Comparison of ENCODE assay signal across 20 cellular contexts in the genomic region with DNA sequence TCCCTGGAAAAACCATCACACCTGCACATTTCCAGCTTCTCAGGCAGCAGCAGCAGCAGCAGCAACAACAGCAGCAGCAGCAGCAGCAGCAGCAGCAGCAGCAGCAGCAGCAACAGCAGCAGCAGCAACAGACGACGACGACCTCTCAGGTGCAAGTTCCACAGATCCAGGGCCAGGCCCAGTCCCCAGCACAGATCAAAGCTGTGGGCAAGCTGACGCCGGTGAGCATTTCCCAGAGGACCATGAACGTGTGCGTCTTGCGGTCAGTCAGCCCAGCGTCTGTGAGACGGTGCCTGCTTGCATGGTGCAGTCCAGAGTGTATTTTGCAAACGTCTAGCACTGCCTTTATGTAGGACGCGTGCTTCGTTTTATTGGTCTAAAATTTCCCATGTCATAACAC.
"Had no signal": no experiment of that assay in that cellular context is flagged by ENCODE, and none has a peak within 500 bp of the region (broad histone marks: within the 10 kb centered on the region; RNA-seq: fewer than 3 reads in every experiment).

No MANE protein-coding gene starts in this region.

- H3K4me3 ChIP-seq: esophagus muscularis mucosa, gastrocnemius medialis, heart right ventricle, mucosa of descending colon, ovary, smooth muscle cell, suprapubic skin, thyroid gland, upper lobe of left lung, uterus had no signal

- H3K4me1 ChIP-seq: esophagus muscularis mucosa, suprapubic skin, upper lobe of left lung, uterus had no signal

- ATAC-seq: effector memory CD8-positive, alpha-beta T cell; gastrocnemius medialis; mucosa of descending colon; naive thymus-derived CD8-positive, alpha-beta T cell; right cardiac atrium; stimulated activated effector memory CD8-positive, alpha-beta T cell treated with anti-CD3 and anti-CD28 coated beads, Interleukin-12 subunit alpha, Interleukin-12 subunit beta, amount 100 ng/mL, for 72 hours; stimulated activated naive CD8-positive, alpha-beta T cell treated with anti-CD3 and anti-CD28 coated beads, Interleukin-15, Interleukin-2, amounts not matched to agents 100 U/mL and 50 U/mL, for 24 hours had no signal

- DNase-seq: effector memory CD8-positive, alpha-beta T cell; gastrocnemius medialis; heart right ventricle; hypothalamus; kidney glomerular epithelial cell; mucosa of descending colon; ovary; right cardiac atrium; stimulated activated CD4-positive, alpha-beta T cell treated with anti-CD3 and anti-CD28 coated beads, Interleukin-4, amount 100 ng/mL, for 1 hour; stimulated activated CD8-positive, alpha-beta memory T cell treated with anti-CD3 and anti-CD28 coated beads, Interleukin-4, amount 100 ng/mL, for 48 hours; stimulated activated naive CD8-positive, alpha-beta T cell treated with anti-CD3 and anti-CD28 coated beads, Interleukin-15, Interleukin-2, amounts not matched to agents 100 U/mL and 50 U/mL, for 24 hours; thyroid gland; upper lobe of left lung; uterus had no signal

- H3K36me3 ChIP-seq: ovary, uterus had no signal

- H3K27me3 ChIP-seq: esophagus muscularis mucosa, gastrocnemius medialis, heart right ventricle, ovary, suprapubic skin, thyroid gland, upper lobe of left lung, uterus had no signal

- H3K4me2 ChIP-seq: smooth muscle cell had no signal

- H3K9me3 ChIP-seq: esophagus muscularis mucosa, gastrocnemius medialis, heart right ventricle, mucosa of descending colon, ovary, suprapubic skin, thyroid gland, upper lobe of left lung, uterus had no signal

- H3K27ac ChIP-seq: epithelial cell of prostate, esophagus muscularis mucosa, heart right ventricle, ovary, suprapubic skin, thyroid gland, upper lobe of left lung, uterus had no signal
